In genomic region chr2:216596986-216597509, GRCh38 we compare ENCODE assay signal across 13 cellular contexts.
DNase-seq lines count a peak whose midpoint lies in the region; ATAC-seq and TF ChIP-seq lines count a peak whose summit lies in the region.
"Had no signal": no experiment of that assay in that cellular context is flagged by ENCODE, and none has a peak within 500 bp of the region (broad histone marks: within the 10 kb centered on the region; RNA-seq: fewer than 3 reads in every experiment).

No MANE protein-coding gene starts in this region.

- no peak overlapping the region for H3K4me3 Mint-ChIP-seq in nephron
- H3K4me3 Mint-ChIP-seq: activated T-cell treated with anti-CD3 and anti-CD28 coated beads, Interleukin-2, amount 50 U/mL, for 24 hours had no signal

- no peak overlapping the region for H3K4me3 ChIP-seq in WERI-Rb-1 (ENCODE audit: low read depth, low read length)
- H3K4me3 ChIP-seq: GM12878, heart left ventricle, tibial nerve had no signal

- H3K27me3 Mint-ChIP-seq in nephron (ENCODE audit: low read depth) = no peaks in the 10 kb centered on the region

- TF ChIP-seq CTCF in WERI-Rb-1 (IDR thresholded peaks at IDR 0.05; ENCODE audit: low read depth, low read length) (no peak), nephron (IDR thresholded peaks at IDR 0.05; ENCODE audit: unreplicated experiment in 3 of 3) (no peak)

- H3K9me3 Mint-ChIP-seq in nephron = no peaks in the 10 kb centered on the region
- H3K9me3 Mint-ChIP-seq: activated T-cell treated with anti-CD3 and anti-CD28 coated beads, Interleukin-2, amount 50 U/mL, for 24 hours had no signal

- peak overlapping the region; percentile 43 for H3K27ac ChIP-seq in WERI-Rb-1

- no peaks in the 10 kb centered on the region for H3K36me3 Mint-ChIP-seq in nephron (ENCODE audit: low read depth)

- peaks cover 27% of the 10 kb centered on the region for H3K4me1 Mint-ChIP-seq in nephron

- no peaks in the 10 kb centered on the region for H3K36me3 ChIP-seq in WERI-Rb-1
- H3K36me3 ChIP-seq: heart left ventricle, tibial nerve had no signal

- peak overlapping the region; percentile 87 to 93 (median 90) for H3K27ac Mint-ChIP-seq in nephron
- H3K27ac Mint-ChIP-seq: activated T-cell treated with anti-CD3 and anti-CD28 coated beads, Interleukin-2, amount 50 U/mL, for 24 hours had no signal

- no peaks in the 10 kb centered on the region for H3K27me3 ChIP-seq in WERI-Rb-1 (ENCODE audit: insufficient read depth, low read depth, severe bottlenecking)
- H3K27me3 ChIP-seq: heart left ventricle, tibial nerve had no signal

- DNase-seq in EH (ENCODE audit: low read depth) (peak; percentile 73), NCI-H1092 treated with DMSO at 0.1 percent for 48 hours (lab: John Stamatoyannopoulos, UW) (peak; percentile 28), WERI-Rb-1 (peak; percentile 71), T-helper 2 cell (no peak)
- DNase-seq: activated T-cell treated with anti-CD3 and anti-CD28 coated beads, Interleukin-2, amount 50 U/mL, for 24 hours; aorta; heart left ventricle; occipital lobe had no signal

- no peaks in the 10 kb centered on the region for H3K9me3 ChIP-seq in WERI-Rb-1 (ENCODE audit: severe bottlenecking)
- H3K9me3 ChIP-seq: heart left ventricle, tibial nerve had no signal

- ATAC-seq in HG02610 (IDR thresholded peaks at IDR 0.05; ENCODE audit: unreplicated experiment) = no peak
- no peak for ATAC-seq in HG03565 (IDR thresholded peaks at IDR 0.05; ENCODE audit: unreplicated experiment)
- ATAC-seq: GM12878 had no signal

Comparison
In these comparisons a context has a peak if more than half of its experiments do, and no peak if none do; other contexts are left out.
1. DNase-seq: peak in EH (single experiment), NCI-H1092 treated with DMSO at 0.1 percent for 48 hours (single experiment) and WERI-Rb-1 (single experiment); none in T-helper 2 cell (0 of 5).